Comparison of ENCODE assay signal across 2 cellular contexts in the genomic region with DNA sequence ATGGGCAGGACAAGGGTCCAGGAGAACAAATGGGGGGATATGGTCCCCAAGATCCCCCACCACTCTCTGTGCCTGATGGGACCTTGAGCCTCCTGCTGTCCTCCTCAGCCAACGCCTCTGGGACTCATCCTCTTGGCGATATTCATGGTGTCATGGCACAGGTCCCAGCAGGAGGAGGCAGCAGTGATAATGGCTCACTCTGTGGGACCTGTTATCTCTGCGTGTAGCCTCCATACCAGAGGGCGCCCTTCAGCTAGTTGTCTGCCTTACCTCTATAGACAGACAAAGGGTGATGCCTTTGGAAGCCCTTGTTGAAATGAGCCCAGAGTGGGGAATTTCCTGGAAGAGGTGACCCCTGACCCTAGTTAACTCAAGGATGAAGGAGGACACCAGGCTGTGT.
TF ChIP-seq lines count a peak whose summit lies in the region.

No MANE protein-coding gene starts in this region.

TF ChIP-seq in HepG2, 621 proteins besides CTCF, POLR2A, EP300 and RAD21 (continues in another document):
- TF ChIP-seq NCOA5 (CRISPR knock-in tag; IDR thresholded peaks at IDR 0.05), result no peak
- TF ChIP-seq MXI1 (IDR thresholded peaks at IDR 0.05; ENCODE audit: borderline replicate concordance, low read depth, low read length), result no peak
- TF ChIP-seq ZNF562 (CRISPR knock-in tag; IDR thresholded peaks at IDR 0.05; ENCODE audit: borderline replicate concordance), result no peak
- TF ChIP-seq, protein P1, sequence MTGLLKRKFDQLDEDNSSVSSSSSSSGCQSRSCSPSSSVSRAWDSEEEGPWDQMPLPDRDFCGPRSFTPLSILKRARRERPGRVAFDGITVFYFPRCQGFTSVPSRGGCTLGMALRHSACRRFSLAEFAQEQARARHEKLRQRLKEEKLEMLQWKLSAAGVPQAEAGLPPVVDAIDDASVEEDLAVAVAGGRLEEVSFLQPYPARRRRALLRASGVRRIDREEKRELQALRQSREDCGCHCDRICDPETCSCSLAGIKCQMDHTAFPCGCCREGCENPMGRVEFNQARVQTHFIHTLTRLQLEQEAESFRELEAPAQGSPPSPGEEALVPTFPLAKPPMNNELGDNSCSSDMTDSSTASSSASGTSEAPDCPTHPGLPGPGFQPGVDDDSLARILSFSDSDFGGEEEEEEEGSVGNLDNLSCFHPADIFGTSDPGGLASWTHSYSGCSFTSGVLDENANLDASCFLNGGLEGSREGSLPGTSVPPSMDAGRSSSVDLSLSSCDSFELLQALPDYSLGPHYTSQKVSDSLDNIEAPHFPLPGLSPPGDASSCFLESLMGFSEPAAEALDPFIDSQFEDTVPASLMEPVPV (CRISPR knock-in tag; IDR thresholded peaks at IDR 0.05), result no peak
- TF ChIP-seq ZNF10 (CRISPR knock-in tag; IDR thresholded peaks at IDR 0.05; ENCODE audit: borderline replicate concordance, low read depth), result no peak
- TF ChIP-seq, protein P2, sequence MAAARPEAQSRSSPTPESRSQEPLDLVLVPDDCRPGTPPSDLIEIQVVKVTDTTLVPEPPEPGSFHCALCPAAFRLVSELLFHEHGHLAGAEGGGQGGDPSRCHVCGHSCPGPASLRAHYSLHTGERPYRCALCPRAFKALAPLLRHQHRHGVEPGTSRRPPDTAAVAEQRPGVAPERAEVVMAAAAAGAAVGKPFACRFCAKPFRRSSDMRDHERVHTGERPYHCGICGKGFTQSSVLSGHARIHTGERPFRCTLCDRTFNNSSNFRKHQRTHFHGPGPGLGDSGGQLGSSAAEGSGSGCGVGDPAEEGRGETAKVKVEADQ (CRISPR knock-in tag; IDR thresholded peaks at IDR 0.05; ENCODE audit: borderline replicate concordance), result no peak
- TF ChIP-seq CENPT (CRISPR knock-in tag; IDR thresholded peaks at IDR 0.05; ENCODE audit: low read depth), result no peak
- no peak for TF ChIP-seq ZNF24 (IDR thresholded peaks at IDR 0.05)
- TF ChIP-seq YEATS2 (CRISPR knock-in tag; IDR thresholded peaks at IDR 0.05; ENCODE audit: borderline replicate concordance), result no peak
- no peak for TF ChIP-seq ZNF496 (CRISPR knock-in tag; IDR thresholded peaks at IDR 0.05; ENCODE audit: insufficient replicate concordance)
- TF ChIP-seq SIX4 (CRISPR knock-in tag; IDR thresholded peaks at IDR 0.05), result no peak
- TF ChIP-seq, protein P3, sequence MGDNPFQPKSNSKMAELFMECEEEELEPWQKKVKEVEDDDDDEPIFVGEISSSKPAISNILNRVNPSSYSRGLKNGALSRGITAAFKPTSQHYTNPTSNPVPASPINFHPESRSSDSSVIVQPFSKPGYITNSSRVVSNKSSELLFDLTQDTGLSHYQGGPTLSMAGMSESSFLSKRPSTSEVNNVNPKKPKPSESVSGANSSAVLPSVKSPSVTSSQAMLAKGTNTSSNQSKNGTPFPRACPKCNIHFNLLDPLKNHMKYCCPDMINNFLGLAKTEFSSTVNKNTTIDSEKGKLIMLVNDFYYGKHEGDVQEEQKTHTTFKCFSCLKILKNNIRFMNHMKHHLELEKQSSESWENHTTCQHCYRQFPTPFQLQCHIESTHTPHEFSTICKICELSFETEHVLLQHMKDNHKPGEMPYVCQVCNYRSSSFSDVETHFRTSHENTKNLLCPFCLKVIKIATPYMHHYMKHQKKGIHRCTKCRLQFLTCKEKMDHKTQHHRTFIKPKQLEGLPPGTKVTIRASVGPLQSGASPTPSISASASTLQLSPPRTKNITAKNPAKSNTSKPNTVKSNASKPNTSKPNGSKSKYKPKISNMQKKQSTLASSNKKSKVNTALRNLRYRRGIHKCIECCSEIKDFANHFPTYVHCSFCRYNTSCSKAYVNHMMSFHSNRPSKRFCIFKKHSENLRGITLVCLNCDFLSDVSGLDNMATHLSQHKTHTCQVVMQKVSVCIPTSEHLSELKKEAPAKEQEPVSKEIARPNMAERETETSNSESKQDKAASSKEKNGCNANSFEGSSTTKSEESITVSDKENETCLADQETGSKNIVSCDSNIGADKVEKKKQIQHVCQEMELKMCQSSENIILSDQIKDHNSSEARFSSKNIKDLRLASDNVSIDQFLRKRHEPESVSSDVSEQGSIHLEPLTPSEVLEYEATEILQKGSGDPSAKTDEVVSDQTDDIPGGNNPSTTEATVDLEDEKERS (CRISPR knock-in tag; IDR thresholded peaks at IDR 0.05), result no peak
- no peak for TF ChIP-seq PHB2 (IDR thresholded peaks at IDR 0.05; ENCODE audit: partially characterized antibody)
- TF ChIP-seq SMC3 (IDR thresholded peaks at IDR 0.05; ENCODE audit: low read length), result peak; percentile 49
- TF ChIP-seq, protein P4, sequence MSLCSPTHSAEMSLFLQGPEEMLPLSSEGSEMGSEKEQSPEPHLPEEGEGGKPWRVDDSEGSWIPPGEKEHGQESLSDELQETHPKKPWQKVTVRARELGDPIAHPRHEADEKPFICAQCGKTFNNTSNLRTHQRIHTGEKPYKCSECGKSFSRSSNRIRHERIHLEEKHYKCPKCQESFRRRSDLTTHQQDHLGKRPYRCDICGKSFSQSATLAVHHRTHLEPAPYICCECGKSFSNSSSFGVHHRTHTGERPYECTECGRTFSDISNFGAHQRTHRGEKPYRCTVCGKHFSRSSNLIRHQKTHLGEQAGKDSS (CRISPR knock-in tag; IDR thresholded peaks at IDR 0.05; ENCODE audit: borderline replicate concordance, low read depth), result no peak
- TF ChIP-seq STAG1 (CRISPR knock-in tag; IDR thresholded peaks at IDR 0.05), result peak; percentile 66
- TF ChIP-seq ZBTB1 (CRISPR knock-in tag; IDR thresholded peaks at IDR 0.05; ENCODE audit: borderline replicate concordance), result no peak
- TF ChIP-seq TCF7 (IDR thresholded peaks at IDR 0.05; ENCODE audit: low read depth), result no peak
- TF ChIP-seq FOXO1 (CRISPR knock-in tag; IDR thresholded peaks at IDR 0.05), result no peak
- TF ChIP-seq ZNF530 (CRISPR knock-in tag; IDR thresholded peaks at IDR 0.05; ENCODE audit: low read depth), result no peak
- TF ChIP-seq ZNF556 (CRISPR knock-in tag; IDR thresholded peaks at IDR 0.05; ENCODE audit: borderline replicate concordance), result no peak
- TF ChIP-seq, protein P5, sequence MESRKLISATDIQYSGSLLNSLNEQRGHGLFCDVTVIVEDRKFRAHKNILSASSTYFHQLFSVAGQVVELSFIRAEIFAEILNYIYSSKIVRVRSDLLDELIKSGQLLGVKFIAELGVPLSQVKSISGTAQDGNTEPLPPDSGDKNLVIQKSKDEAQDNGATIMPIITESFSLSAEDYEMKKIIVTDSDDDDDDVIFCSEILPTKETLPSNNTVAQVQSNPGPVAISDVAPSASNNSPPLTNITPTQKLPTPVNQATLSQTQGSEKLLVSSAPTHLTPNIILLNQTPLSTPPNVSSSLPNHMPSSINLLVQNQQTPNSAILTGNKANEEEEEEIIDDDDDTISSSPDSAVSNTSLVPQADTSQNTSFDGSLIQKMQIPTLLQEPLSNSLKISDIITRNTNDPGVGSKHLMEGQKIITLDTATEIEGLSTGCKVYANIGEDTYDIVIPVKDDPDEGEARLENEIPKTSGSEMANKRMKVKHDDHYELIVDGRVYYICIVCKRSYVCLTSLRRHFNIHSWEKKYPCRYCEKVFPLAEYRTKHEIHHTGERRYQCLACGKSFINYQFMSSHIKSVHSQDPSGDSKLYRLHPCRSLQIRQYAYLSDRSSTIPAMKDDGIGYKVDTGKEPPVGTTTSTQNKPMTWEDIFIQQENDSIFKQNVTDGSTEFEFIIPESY (CRISPR knock-in tag; IDR thresholded peaks at IDR 0.05), result peak; percentile 93
- no peak for TF ChIP-seq SIX1 (CRISPR knock-in tag; IDR thresholded peaks at IDR 0.05; ENCODE audit: borderline replicate concordance)
- no peak for TF ChIP-seq ZNF546 (CRISPR knock-in tag; conservative IDR thresholded peaks at IDR 0.05)
- TF ChIP-seq ZNF883 (CRISPR knock-in tag; IDR thresholded peaks at IDR 0.05; ENCODE audit: not compliant biosample characterization), result no peak

TF ChIP-seq in H1, 55 proteins besides CTCF, POLR2A, EP300 and RAD21:
- TF ChIP-seq SIN3A (conservative IDR thresholded peaks at IDR 0.05 in 1 of 2, IDR thresholded peaks at IDR 0.05 in 1 of 2; ENCODE audit: low read depth in 1 of 2, low read length in 2 of 2) (no peak), ASH2L (IDR thresholded peaks at IDR 0.05; ENCODE audit: low read length) (no peak), POLR2AphosphoS5 (IDR thresholded peaks at IDR 0.05; ENCODE audit: low read depth, low read length) (no peak)
- TF ChIP-seq, protein P6, sequence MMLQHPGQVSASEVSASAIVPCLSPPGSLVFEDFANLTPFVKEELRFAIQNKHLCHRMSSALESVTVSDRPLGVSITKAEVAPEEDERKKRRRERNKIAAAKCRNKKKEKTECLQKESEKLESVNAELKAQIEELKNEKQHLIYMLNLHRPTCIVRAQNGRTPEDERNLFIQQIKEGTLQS (IDR thresholded peaks at IDR 0.05; ENCODE audit: insufficient read depth, low read depth, low read length), result no peak
- TF ChIP-seq, protein P7, sequence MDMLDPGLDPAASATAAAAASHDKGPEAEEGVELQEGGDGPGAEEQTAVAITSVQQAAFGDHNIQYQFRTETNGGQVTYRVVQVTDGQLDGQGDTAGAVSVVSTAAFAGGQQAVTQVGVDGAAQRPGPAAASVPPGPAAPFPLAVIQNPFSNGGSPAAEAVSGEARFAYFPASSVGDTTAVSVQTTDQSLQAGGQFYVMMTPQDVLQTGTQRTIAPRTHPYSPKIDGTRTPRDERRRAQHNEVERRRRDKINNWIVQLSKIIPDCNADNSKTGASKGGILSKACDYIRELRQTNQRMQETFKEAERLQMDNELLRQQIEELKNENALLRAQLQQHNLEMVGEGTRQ (IDR thresholded peaks at IDR 0.05; ENCODE audit: low read length), result no peak
